ENCODE assay signal across 10 cellular contexts in genomic region chr9:34991833-34992375, GRCh38. TPM values are rescaled to one million over a fixed set of nuclear protein-coding genes. Genes with fewer than 3 reads are reported as not detected.
DNase-seq lines count a peak whose midpoint lies in the region; ATAC-seq and TF ChIP-seq lines count a peak whose summit lies in the region.
"Had no signal": no experiment of that assay in that cellular context is flagged by ENCODE, and none has a peak within 500 bp of the region (broad histone marks: within the 10 kb centered on the region; RNA-seq: fewer than 3 reads in every experiment).

No MANE protein-coding gene starts in this region.

- peaks cover 43% of the 10 kb centered on the region for H3K36me3 Mint-ChIP-seq in activated T-helper 17 cell treated with anti-CD3 and anti-CD28 coated beads, Interleukin-2, amount 50 U/mL, for 72 hours (ENCODE audit: low read depth)

- H3K36me3 ChIP-seq in right atrium auricular region (peaks cover 8% of the 10 kb centered on the region), stomach smooth muscle (ENCODE audit: control insufficient read depth in 2 of 2, insufficient read depth in 2 of 2, low read length in 2 of 2) (peaks cover 7 to 17% of the 10 kb centered on the region in 2 donors)

- H3K9ac ChIP-seq in stomach smooth muscle (ENCODE audit: low read length in 2 of 2) = peak overlapping the region; percentile 87 to 93
- H3K9ac ChIP-seq: BLaER1 had no signal

- H3K9me3 ChIP-seq in right atrium auricular region (no peaks in the 10 kb centered on the region), stomach smooth muscle (ENCODE audit: control insufficient read depth in 2 of 2, low read length in 2 of 2) (no peaks in the 10 kb centered on the region)
- H3K9me3 ChIP-seq: BLaER1 had no signal

- peaks cover 45% of the 10 kb centered on the region for H3K4me1 Mint-ChIP-seq in activated T-helper 17 cell treated with anti-CD3 and anti-CD28 coated beads, Interleukin-2, amount 50 U/mL, for 72 hours

- peak overlapping the region in 1 of 2 donors; percentile 3 for H3K4me3 ChIP-seq in right atrium auricular region
- peak overlapping the region; percentile 52 to 68 for H3K4me3 ChIP-seq in stomach smooth muscle (ENCODE audit: low read length in 2 of 2)
- H3K4me3 ChIP-seq: BLaER1 had no signal

- no peaks in the 10 kb centered on the region for H3K9me3 Mint-ChIP-seq in activated T-helper 17 cell treated with anti-CD3 and anti-CD28 coated beads, Interleukin-2, amount 50 U/mL, for 72 hours

- H3K27ac ChIP-seq in right atrium auricular region (peak overlapping the region; percentile 99 to 100), stomach smooth muscle (ENCODE audit: low read length) (peak overlapping the region; percentile 100)
- H3K27ac ChIP-seq: BLaER1 had no signal

- DNase-seq in NCI-H345 (lab: John Stamatoyannopoulos, UW) = peak; percentile 5
- DNase-seq in NCI-H345 treated with DMSO at 0.1 percent for 48 hours (lab: John Stamatoyannopoulos, UW; ENCODE audit: unreplicated experiment) = no peak
- DNase-seq in right atrium auricular region (ENCODE audit: low spot score) = no peak
- DNase-seq in A172 (ENCODE audit: low spot score) = no peak

- H3K27me3 ChIP-seq in right atrium auricular region (no peaks in the 10 kb centered on the region), stomach smooth muscle (ENCODE audit: control insufficient read depth in 1 of 2, insufficient read depth in 2 of 2, low read length in 2 of 2) (no peaks in the 10 kb centered on the region)
- H3K27me3 ChIP-seq: BLaER1 had no signal

- peak overlapping the region; percentile 96 for H3K4me3 Mint-ChIP-seq in activated T-helper 17 cell treated with anti-CD3 and anti-CD28 coated beads, Interleukin-2, amount 50 U/mL, for 72 hours

- ATAC-seq in activated T-helper 17 cell treated with anti-CD3 and anti-CD28 coated beads, Interleukin-2, amount 50 U/mL, for 72 hours (replicated peaks) = no peak
- ATAC-seq in GM19467 (IDR thresholded peaks at IDR 0.05; ENCODE audit: unreplicated experiment) (no peak), HG02798 (IDR thresholded peaks at IDR 0.05; ENCODE audit: poor library complexity, unreplicated experiment) (no peak)

- H3K4me1 ChIP-seq in right atrium auricular region = peaks cover 3 to 69% of the 10 kb centered on the region in 2 donors
- H3K4me1 ChIP-seq in stomach smooth muscle (ENCODE audit: control insufficient read depth, insufficient read depth, low read length) = peaks cover 67% of the 10 kb centered on the region

- no peak for TF ChIP-seq CTCF in right atrium auricular region (IDR thresholded peaks at IDR 0.05)

- H3K27ac Mint-ChIP-seq in activated T-helper 17 cell treated with anti-CD3 and anti-CD28 coated beads, Interleukin-2, amount 50 U/mL, for 72 hours = peak overlapping the region; percentile 87

- H3K27me3 Mint-ChIP-seq in activated T-helper 17 cell treated with anti-CD3 and anti-CD28 coated beads, Interleukin-2, amount 50 U/mL, for 72 hours = no peaks in the 10 kb centered on the region

RNA-seq across cellular contexts. Expression of gene DNAJB5, which starts 2.4 kb away (rescaled TPM):
- 10 to 100 TPM in 1 of 2 donors, 1 to 10 TPM in 1; 4.4 to 10.7 TPM for total RNA-seq in activated T-helper 17 cell treated with anti-CD3 and anti-CD28 coated beads, Interleukin-2, amount 50 U/mL, for 72 hours
- 10 to 100 TPM; 34.9 to 82.4 TPM for total RNA-seq in right atrium auricular region
- 3.3 and 6.7 TPM in 2 replicates for total RNA-seq in A172 (2014; rRNA removed; shearing (Covaris generic))

RNA-seq across cellular contexts. Expression of gene PHF24, which starts 33.8 kb away (rescaled TPM):
- under 1 TPM in 1 of 2 donors, not detected in 1; 0.16 TPM for total RNA-seq in activated T-helper 17 cell treated with anti-CD3 and anti-CD28 coated beads, Interleukin-2, amount 50 U/mL, for 72 hours
- total RNA-seq in right atrium auricular region = under 1 TPM in 1 of 2 donors, not detected in 1; 0.67 TPM
- total RNA-seq in A172 (2014; rRNA removed; shearing (Covaris generic)) = 0.05 TPM in 1 of 2 replicates, not detected in the other
- total RNA-seq: T-helper 1 cell treated with Interleukin-12 subunit alpha and Interleukin-12 subunit beta and Interleukin-4 antibody, amounts not matched to agents 30 ng/mL and 1 ng/mL, for 36 hours had no signal
